Comparison of ENCODE assay signal across 19 cellular contexts in the genomic region with DNA sequence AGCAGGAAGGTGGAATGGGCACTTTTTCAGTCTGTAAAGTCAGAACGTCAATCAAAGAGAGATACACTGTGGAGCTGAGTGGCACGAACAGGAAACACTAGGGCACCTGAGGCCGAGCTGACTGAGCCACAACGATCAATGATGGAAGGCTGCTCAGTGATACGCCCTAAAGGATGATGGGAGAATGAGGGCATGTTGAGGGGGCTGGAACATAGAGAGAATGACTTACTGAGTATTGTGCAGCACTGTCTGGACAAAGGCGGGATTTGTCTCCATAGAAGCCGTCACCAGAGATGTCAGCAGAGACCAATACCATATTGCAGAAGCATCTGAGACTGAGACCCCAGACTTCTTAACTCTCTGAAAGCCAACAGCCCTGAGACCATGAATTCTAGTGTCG. TPM values are rescaled to one million over a fixed set of nuclear protein-coding genes. Genes with fewer than 3 reads are reported as not detected.
DNase-seq lines count a peak whose midpoint lies in the region; ATAC-seq and TF ChIP-seq lines count a peak whose summit lies in the region.
"Had no signal": no experiment of that assay in that cellular context is flagged by ENCODE, and none has a peak within 500 bp of the region (broad histone marks: within the 10 kb centered on the region; RNA-seq: fewer than 3 reads in every experiment).

No MANE protein-coding gene starts in this region.

- no peak for ATAC-seq in activated CD4-positive, alpha-beta T cell treated with anti-CD3 and anti-CD28 coated beads for 36 hours
- no peak for ATAC-seq in GM21515 (IDR thresholded peaks at IDR 0.05; ENCODE audit: unreplicated experiment)

- no peak for DNase-seq in activated CD4-positive, alpha-beta T cell treated with anti-CD3 and anti-CD28 coated beads for 36 hours
- no peak for DNase-seq in activated CD4-positive, alpha-beta T cell treated with anti-CD3 and anti-CD28 coated beads, Interleukin-2, amount 50 U/mL, for 4 hours
- peak; percentile 52 for DNase-seq in WERI-Rb-1
- peak in 2 of 10 donors; percentile 36 to 61 for DNase-seq in dorsolateral prefrontal cortex
- peak; percentile 32 for DNase-seq in putamen (ENCODE audit: low spot score)
- DNase-seq in NCI-H1105 (lab: John Stamatoyannopoulos, UW): no peak
- no peak for DNase-seq in NCI-H2029 treated with DMSO at 0.1 percent for 48 hours (lab: John Stamatoyannopoulos, UW)
- DNase-seq: 8988T; activated naive CD4-positive, alpha-beta T cell treated with anti-CD3 and anti-CD28 coated beads, Interleukin-2, amount 50 U/mL, for 16 hours; DND-41; effector CD4-positive, alpha-beta T cell; NCI-H1436; NCI-H345; NK-92 treated with Interleukin-12 subunit alpha and Interleukin-12 subunit beta, amount 100 ng/mL, for 24 hours; spleen; tibial artery had no signal

- no peak overlapping the region for H3K4me3 Mint-ChIP-seq in activated CD4-positive, alpha-beta T cell treated with anti-CD3 and anti-CD28 coated beads for 36 hours
- H3K4me3 Mint-ChIP-seq: neural crest cell had no signal

- H3K9me3 ChIP-seq in WERI-Rb-1 (ENCODE audit: severe bottlenecking): no peaks in the 10 kb centered on the region
- H3K9me3 ChIP-seq: spleen, tibial artery had no signal

- H3K36me3 Mint-ChIP-seq in activated CD4-positive, alpha-beta T cell treated with anti-CD3 and anti-CD28 coated beads for 36 hours (ENCODE audit: low read depth): peaks cover 36% of the 10 kb centered on the region

- H3K27ac Mint-ChIP-seq in activated CD4-positive, alpha-beta T cell treated with anti-CD3 and anti-CD28 coated beads for 36 hours: peak overlapping the region; percentile 68

- CTCF ChIA-PET in activated CD4-positive, alpha-beta T cell treated with anti-CD3 and anti-CD28 coated beads for 36 hours (lab: Charles Lee): no interaction called here

- no peaks in the 10 kb centered on the region for H3K9me3 Mint-ChIP-seq in activated CD4-positive, alpha-beta T cell treated with anti-CD3 and anti-CD28 coated beads for 36 hours (ENCODE audit: low read depth)
- H3K9me3 Mint-ChIP-seq: neural crest cell had no signal

- POLR2A ChIA-PET in activated CD4-positive, alpha-beta T cell treated with anti-CD3 and anti-CD28 coated beads for 36 hours (lab: Charles Lee): no interaction called here

- intact Hi-C loops in activated CD4-positive, alpha-beta T cell treated with anti-CD3 and anti-CD28 coated beads for 36 hours (cut with DNase I, micrococcal nuclease): no loop called here
- intact Hi-C loops in dorsolateral prefrontal cortex (cut with DNase I): loop anchor here in 1 of 2 donors (5.0 kb wide), 1 partner anchor 33 kb away; a partner anchor contains a TSS

- H3K4me3 ChIP-seq in WERI-Rb-1 (ENCODE audit: low read depth, low read length) (no peak overlapping the region), dorsolateral prefrontal cortex (peak overlapping the region in 1 of 59 donors; percentile 19)
- H3K4me3 ChIP-seq: spleen, tibial artery had no signal

- H3K27ac ChIP-seq in WERI-Rb-1 (peak overlapping the region; percentile 57), dorsolateral prefrontal cortex (peak overlapping the region in 52 of 59 donors; percentile 4 to 89 (median 63))
- H3K27ac ChIP-seq: RWPE1 had no signal

- TF ChIP-seq CTCF in WERI-Rb-1 (IDR thresholded peaks at IDR 0.05; ENCODE audit: low read depth, low read length) (no peak), dorsolateral prefrontal cortex (IDR thresholded peaks at IDR 0.05 in 54 of 56, conservative IDR thresholded peaks at IDR 0.05 in 2 of 56; ENCODE audit: low read depth in 1 of 56, partially characterized antibody in 56 of 56) (no peak)

- peaks cover 16% of the 10 kb centered on the region for H3K4me1 Mint-ChIP-seq in activated CD4-positive, alpha-beta T cell treated with anti-CD3 and anti-CD28 coated beads for 36 hours
- H3K4me1 Mint-ChIP-seq: neural crest cell had no signal

- no peaks in the 10 kb centered on the region for H3K27me3 ChIP-seq in WERI-Rb-1 (ENCODE audit: insufficient read depth, low read depth, severe bottlenecking)
- H3K27me3 ChIP-seq in dorsolateral prefrontal cortex: no peaks in the 10 kb centered on the region
- H3K27me3 ChIP-seq: spleen, tibial artery had no signal

- no peaks in the 10 kb centered on the region for H3K27me3 Mint-ChIP-seq in activated CD4-positive, alpha-beta T cell treated with anti-CD3 and anti-CD28 coated beads for 36 hours

- peaks cover 77% of the 10 kb centered on the region for H3K36me3 ChIP-seq in WERI-Rb-1

RNA-seq across cellular contexts. Expression of a gene that starts 33.4 kb away (rescaled TPM):
- total RNA-seq in activated CD4-positive, alpha-beta T cell treated with anti-CD3 and anti-CD28 coated beads for 36 hours: 10 to 100 TPM; 29.4 to 32.5 TPM
- total RNA-seq in dorsolateral prefrontal cortex: 10 to 100 TPM; 44.1 to 90.3 (median 67.7) TPM

RNA-seq across cellular contexts. Expression of a gene that starts 33.6 kb away (rescaled TPM):
- 10 to 100 TPM; 10.5 to 11.1 TPM for total RNA-seq in activated CD4-positive, alpha-beta T cell treated with anti-CD3 and anti-CD28 coated beads for 36 hours
- 10 to 100 TPM; 22.6 to 49.4 (median 36.3) TPM for total RNA-seq in dorsolateral prefrontal cortex

Comparison
In these comparisons a context has a peak if more than half of its experiments do, and no peak if none do; other contexts are left out.
1. DNase-seq: peak in WERI-Rb-1 (single experiment) and putamen (single experiment); none in activated CD4-positive, alpha-beta T cell treated with anti-CD3 and anti-CD28 coated beads for 36 hours (single experiment), activated CD4-positive, alpha-beta T cell treated with anti-CD3 and anti-CD28 coated beads, Interleukin-2, amount 50 U/mL, for 4 hours (0 of 2), NCI-H1105 (single experiment) and NCI-H2029 treated with DMSO at 0.1 percent for 48 hours (single experiment).